In the genomic region with DNA sequence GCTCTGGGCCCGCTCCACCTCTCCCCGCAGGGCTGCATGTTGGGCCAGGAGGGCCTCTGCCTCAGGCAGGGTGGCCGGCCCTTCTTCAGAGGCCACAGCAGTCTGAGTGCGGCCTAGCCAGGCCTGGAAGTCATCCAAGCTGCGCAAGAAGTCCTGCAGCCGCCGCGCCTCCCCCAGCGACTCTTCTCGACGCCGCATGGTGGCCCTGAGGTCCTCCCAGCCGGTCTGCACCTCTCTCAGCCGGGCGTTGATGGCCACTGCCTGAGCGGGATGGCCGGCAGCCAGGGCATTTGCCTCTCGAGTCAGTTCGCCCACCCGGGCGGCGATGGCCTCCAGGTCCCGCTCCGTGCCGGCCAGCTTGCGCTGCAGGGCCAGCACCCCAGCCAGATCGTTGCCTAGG, we compare ENCODE assay signal across 27 cellular contexts. TPM values are rescaled to one million over a fixed set of nuclear protein-coding genes. Genes with fewer than 3 reads are reported as not detected.
DNase-seq lines count a peak whose midpoint lies in the region; ATAC-seq, FAIRE-seq and TF ChIP-seq lines count a peak whose summit lies in the region.
"Had no signal": no experiment of that assay in that cellular context is flagged by ENCODE, and none has a peak within 500 bp of the region (broad histone marks: within the 10 kb centered on the region; RNA-seq: fewer than 3 reads in every experiment).

No MANE protein-coding gene starts in this region.

- intact Hi-C loops in HepG2 (cut with micrococcal nuclease; ENCODE audit: unreplicated experiment) = no loop called here
- intact Hi-C loops in right lobe of liver (cut with DNase I) = no loop called here
- intact Hi-C loops in endothelial cell of umbilical vein (cut with micrococcal nuclease) = no loop called here

- no peak overlapping the region for H3K56ac ChIP-seq in mesendoderm (ENCODE audit: low read length)

- H2BK15ac ChIP-seq in mesendoderm (replicated peaks; ENCODE audit: low read depth) = no peak overlapping the region

- H3K4me3 ChIP-seq in HepG2 (replicated peaks in 1 of 3; ENCODE audit: insufficient read depth in 1 of 3, low read depth in 2 of 3, low read length in 3 of 3) = no peak overlapping the region
- no peak overlapping the region for H3K4me3 ChIP-seq in right lobe of liver
- H3K4me3 ChIP-seq in Loucy (ENCODE audit: low read length, poor library complexity, severe bottlenecking) = peak overlapping the region; percentile 54
- H3K4me3 ChIP-seq in endothelial cell of umbilical vein (replicated peaks in 1 of 3; ENCODE audit: insufficient read depth in 1 of 3, low read depth in 1 of 3, low read length in 3 of 3) = no peak overlapping the region
- H3K4me3 ChIP-seq in mesendoderm (ENCODE audit: low read length) = no peak overlapping the region
- H3K4me3 ChIP-seq: BLaER1 treated with 17β-estradiol and CSF1 and Interleukin-3, amounts not matched to agents 10 nM and 100 nM; HAP-1 had no signal

- CTCF ChIA-PET in HepG2 (lab: Yijun Ruan, JAX; ENCODE audit: low intra/inter-chr PET ratio, low total read pairs) (no interaction called here), endothelial cell of umbilical vein (lab: Charles Lee) (no interaction called here)

- DNase-seq in HepG2 (ENCODE audit: low spot score) = no peak
- DNase-seq in right lobe of liver = no peak
- no peak for DNase-seq in endothelial cell of umbilical vein (ENCODE audit: low read depth, low spot score)
- no peak for DNase-seq in mesendoderm
- DNase-seq in SIG-M5 treated with dmso at 0.1 percent for 504 hours (lab: John Stamatoyannopoulos, UW; ENCODE audit: unreplicated experiment) = no peak
- DNase-seq: ACHN; AML-193; BE2C; Calu3; CD4-positive, alpha-beta T cell; COR-L47; DMS53; DMS79 treated with DMSO at 0.1 percent for 48 hours; GF-D8; GOT3; HFFc6 had no signal

- no peak overlapping the region for H3K18ac ChIP-seq in mesendoderm (ENCODE audit: low read length)

- H2BK5ac ChIP-seq in mesendoderm (ENCODE audit: low read length) = no peak overlapping the region

- H3K27me3 ChIP-seq in HepG2 (ENCODE audit: control insufficient read depth in 1 of 2, insufficient read depth in 2 of 2, low read length in 2 of 2) = no peaks in the 10 kb centered on the region; a peak in 1 of 5 replicates
- H3K27me3 ChIP-seq in right lobe of liver = no peaks in the 10 kb centered on the region
- H3K27me3 ChIP-seq in Loucy (ENCODE audit: insufficient read depth, low read length, poor library complexity, severe bottlenecking) = no peaks in the 10 kb centered on the region
- no peaks in the 10 kb centered on the region for H3K27me3 ChIP-seq in endothelial cell of umbilical vein (ENCODE audit: control insufficient read depth in 2 of 2, insufficient read depth in 2 of 2, low read length in 2 of 2)
- H3K27me3 ChIP-seq in mesendoderm (ENCODE audit: insufficient read depth, low read length, poor library complexity) = no peaks in the 10 kb centered on the region
- H3K27me3 ChIP-seq: BE2C; BLaER1 treated with 17β-estradiol and CSF1 and Interleukin-3, amounts not matched to agents 10 nM and 100 nM had no signal

- FAIRE-seq in HepG2 (lab: Jason Lieb, UNC) = no peak
- no peak for FAIRE-seq in endothelial cell of umbilical vein (lab: Jason Lieb, UNC)
- FAIRE-seq: A204.1, GM12891, GM18507, H54 had no signal

- no peak overlapping the region for H2AK5ac ChIP-seq in mesendoderm (ENCODE audit: low read length)

- TF ChIP-seq RAD21 in HepG2 (CRISPR knock-in tag; IDR thresholded peaks at IDR 0.05) = no peak

- WGBS in HepG2 (ENCODE audit: low lambda C conversion rate) = 97% methylated on average over 17 of the region's 27 CpGs
- 100% methylated on average over 1 of the region's 27 CpGs for WGBS in right lobe of liver (ENCODE audit: insufficient coverage, low coverage, low lambda C conversion rate, missing lambda C conversion rate)
- WGBS in mesendoderm (ENCODE audit: extremely low coverage, insufficient coverage, low lambda C conversion rate) = no CpG with 5 or more reads among the region's 27 CpGs

- ATAC-seq in HepG2 (no peak), right lobe of liver (no peak), esophagus mucosa (no peak), HG03469 (IDR thresholded peaks at IDR 0.05; ENCODE audit: unreplicated experiment) (no peak)

- H3K27ac ChIP-seq in HepG2 (ENCODE audit: extremely low read length, insufficient read depth, low read length) (no peak overlapping the region), right lobe of liver (no peak overlapping the region), endothelial cell of umbilical vein (ENCODE audit: insufficient read depth, low read depth, low read length) (no peak overlapping the region), mesendoderm (ENCODE audit: low read depth, low read length) (no peak overlapping the region)
- H3K27ac ChIP-seq: 22Rv1; BLaER1 treated with 17β-estradiol and CSF1 and Interleukin-3, amounts not matched to agents 10 nM and 100 nM had no signal

- H3K79me1 ChIP-seq in mesendoderm (ENCODE audit: low read length) = no peaks in the 10 kb centered on the region

- no peaks in the 10 kb centered on the region for H3K9me3 ChIP-seq in HepG2 (ENCODE audit: low read length)
- no peaks in the 10 kb centered on the region for H3K9me3 ChIP-seq in right lobe of liver
- H3K9me3 ChIP-seq in Loucy (ENCODE audit: insufficient read depth, low read depth, low read length) = no peaks in the 10 kb centered on the region
- no peaks in the 10 kb centered on the region for H3K9me3 ChIP-seq in endothelial cell of umbilical vein (replicated peaks; ENCODE audit: control insufficient read depth, insufficient read depth, low read length)
- H3K9me3 ChIP-seq: BE2C, HAP-1 had no signal

- H3K4ac ChIP-seq in mesendoderm (ENCODE audit: low read depth, low read length) = no peak overlapping the region

- H3K4me1 ChIP-seq in HepG2 (ENCODE audit: insufficient read depth, low read length) = peaks cover 13% of the 10 kb centered on the region
- H3K4me1 ChIP-seq in right lobe of liver = peaks cover 0 to 17% (median 5%) of the 10 kb centered on the region in 4 donors
- H3K4me1 ChIP-seq in Loucy (ENCODE audit: insufficient read depth, low read length, poor library complexity, severe bottlenecking) = peaks cover 41% of the 10 kb centered on the region
- no peaks in the 10 kb centered on the region for H3K4me1 ChIP-seq in endothelial cell of umbilical vein (ENCODE audit: control insufficient read depth, extremely low read depth, insufficient read depth, low read length)
- H3K4me1 ChIP-seq in mesendoderm (ENCODE audit: control insufficient read depth, low read depth, low read length) = no peaks in the 10 kb centered on the region
- H3K4me1 ChIP-seq: BLaER1 treated with 17β-estradiol and CSF1 and Interleukin-3, amounts not matched to agents 10 nM and 100 nM; HAP-1 had no signal

- H2BK120ac ChIP-seq in mesendoderm (ENCODE audit: low read depth, low read length) = no peak overlapping the region

- no peak for TF ChIP-seq CTCF in HepG2 (CRISPR knock-in tag; IDR thresholded peaks at IDR 0.05)
- TF ChIP-seq CTCF in right lobe of liver (IDR thresholded peaks at IDR 0.05) = no peak
- no peak for TF ChIP-seq CTCF in Loucy (conservative IDR thresholded peaks at IDR 0.05; ENCODE audit: low read length)
- TF ChIP-seq CTCF in endothelial cell of umbilical vein (IDR thresholded peaks at IDR 0.05; ENCODE audit: extremely low read depth in 1 of 2, insufficient read depth in 1 of 2, low read depth in 1 of 2, low read length in 2 of 2) = no peak

- H2AFZ ChIP-seq in HepG2 (ENCODE audit: low read length) (no peak overlapping the region), Loucy (ENCODE audit: low read length) (peak overlapping the region; percentile 33; the same call in 1 of the 2 replicates), endothelial cell of umbilical vein (ENCODE audit: low read depth, low read length) (no peak overlapping the region)

- H3K9me1 ChIP-seq in endothelial cell of umbilical vein (replicated peaks; ENCODE audit: control insufficient read depth, extremely low read depth, insufficient read depth, low read length) = no peaks in the 10 kb centered on the region

- H4K5ac ChIP-seq in mesendoderm (ENCODE audit: low read length) = no peak overlapping the region

- H3K79me2 ChIP-seq in HepG2 (ENCODE audit: insufficient read depth, low read length) (no peaks in the 10 kb centered on the region), Loucy (ENCODE audit: insufficient read depth, low read length) (no peaks in the 10 kb centered on the region), endothelial cell of umbilical vein (ENCODE audit: control insufficient read depth, insufficient read depth, low read length) (no peaks in the 10 kb centered on the region), mesendoderm (ENCODE audit: control insufficient read depth, insufficient read depth, low read length) (no peaks in the 10 kb centered on the region)

- BruUV-seq in HepG2 (replicated peaks; lab: Mats Ljungman, UMichigan) = no TSS peak
- BruUV-seq in endothelial cell of umbilical vein (replicated peaks; lab: Mats Ljungman, UMichigan) = TSS peak; percentile 55

- TF ChIP-seq EP300 in HepG2 (IDR thresholded peaks at IDR 0.05; ENCODE audit: low read depth in 2 of 2, low read length in 2 of 2) (no peak), HepG2 (CRISPR knock-in tag; IDR thresholded peaks at IDR 0.05; ENCODE audit: borderline replicate concordance) (no peak)

- dilution Hi-C loops in endothelial cell of umbilical vein (cut with MboI; ENCODE audit: extremely low pct_ligation_motif_present, low sequenced_read_pairs) = no loop called here

- H3K4me2 ChIP-seq in HepG2 (ENCODE audit: low read depth, low read length) (no peak overlapping the region), Loucy (ENCODE audit: low read depth, low read length, poor library complexity, severe bottlenecking) (peak overlapping the region; percentile 67), endothelial cell of umbilical vein (ENCODE audit: insufficient read depth, low read length) (no peak overlapping the region), mesendoderm (ENCODE audit: low read length) (no peak overlapping the region)
- H3K4me2 ChIP-seq: BLaER1 treated with 17β-estradiol and CSF1 and Interleukin-3, amounts not matched to agents 10 nM and 100 nM had no signal

- no peak overlapping the region for H4K8ac ChIP-seq in mesendoderm (ENCODE audit: low read depth, low read length)

- TF ChIP-seq POLR2A in HepG2 (IDR thresholded peaks at IDR 0.05; ENCODE audit: insufficient read depth in 1 of 2, low read depth in 2 of 2, low read length in 2 of 2) (no peak), right lobe of liver (IDR thresholded peaks at IDR 0.05) (no peak), endothelial cell of umbilical vein (IDR thresholded peaks at IDR 0.05; ENCODE audit: low read depth, low read length) (no peak)

- H3K9ac ChIP-seq in HepG2 (ENCODE audit: insufficient read depth, low read depth, low read length) (no peak overlapping the region), Loucy (ENCODE audit: low read depth, low read length, poor library complexity, severe bottlenecking) (peak overlapping the region; percentile 59), endothelial cell of umbilical vein (replicated peaks; ENCODE audit: extremely low read depth, insufficient read depth, low read length) (no peak overlapping the region), mesendoderm (ENCODE audit: low read length) (no peak overlapping the region)
- H3K9ac ChIP-seq: BLaER1 treated with 17β-estradiol and CSF1 and Interleukin-3, amounts not matched to agents 10 nM and 100 nM had no signal

- H4K20me1 ChIP-seq in HepG2 (ENCODE audit: insufficient read depth, low read length) (no peaks in the 10 kb centered on the region), Loucy (ENCODE audit: insufficient read depth, low read length, poor library complexity, severe bottlenecking) (no peaks in the 10 kb centered on the region), endothelial cell of umbilical vein (replicated peaks; ENCODE audit: control insufficient read depth, extremely low read depth, insufficient read depth, low read length) (no peaks in the 10 kb centered on the region)

- H3F3A ChIP-seq in Loucy (ENCODE audit: low read depth) = no peaks in the 10 kb centered on the region; the same call in 1 of the 2 replicates

- H3K36me3 ChIP-seq in HepG2 (replicated peaks in 1 of 2; ENCODE audit: control insufficient read depth in 1 of 2, insufficient read depth in 2 of 2, low read length in 2 of 2) = no peaks in the 10 kb centered on the region
- H3K36me3 ChIP-seq in right lobe of liver = peaks cover 0 to 22% (median 11%) of the 10 kb centered on the region in 4 donors
- peaks cover 2% of the 10 kb centered on the region; the same call in 1 of the 2 replicates for H3K36me3 ChIP-seq in Loucy (ENCODE audit: insufficient read depth, low read length)
- H3K36me3 ChIP-seq in endothelial cell of umbilical vein (ENCODE audit: control insufficient read depth in 2 of 2, extremely low read depth in 1 of 2, insufficient read depth in 2 of 2, low read length in 2 of 2) = no peaks in the 10 kb centered on the region
- H3K36me3 ChIP-seq in mesendoderm (ENCODE audit: control insufficient read depth, insufficient read depth, low read length) = peaks cover 2% of the 10 kb centered on the region

- no peaks in the 10 kb centered on the region for H3K9me2 ChIP-seq in Loucy (replicated peaks; ENCODE audit: low read depth, low read length)

- no peak overlapping the region for H3K23ac ChIP-seq in mesendoderm (ENCODE audit: low read length)

- POLR2A ChIA-PET in HepG2 (lab: Yijun Ruan, JAX) = no interaction called here
- POLR2A ChIA-PET in endothelial cell of umbilical vein (lab: Charles Lee) = no interaction called here

- in situ Hi-C loops in HepG2 (cut with HindIII; ENCODE audit: extremely low pct_ligation_motif_present, low pct_unique_long_range_greater_than_20kb) = no loop called here

RNA-seq across cellular contexts. Expression of gene RBM4B, which starts 23.1 kb away (rescaled TPM):
- total RNA-seq in HepG2 (2016; rRNA removed; fragmentation: Illumina TruSeq; extraction: Trizol) (25.6 and 25.8 TPM in 2 replicates), right lobe of liver (1 to 10 TPM; 3.6 to 9.4 (median 6.9) TPM), endothelial cell of umbilical vein (19.4 and 22.2 TPM in 2 replicates), esophagus mucosa (10.2 TPM)
- 11.1 and 13.0 TPM in 2 replicates for total RNA-seq in HepG2 (2016; cell fraction: cytosol; rRNA removed; fragmentation: Illumina TruSeq; extraction: Trizol; ENCODE audit: low read depth)
- 24.9 and 27.1 TPM in 2 replicates for total RNA-seq in HepG2 (2016; cell fraction: insoluble cytoplasmic fraction; rRNA removed; fragmentation: Illumina TruSeq; extraction: Trizol)
- total RNA-seq in HepG2 (2016; cell fraction: membrane; rRNA removed; fragmentation: Illumina TruSeq; extraction: Trizol) = 16.5 and 17.7 TPM in 2 replicates
- total RNA-seq in HepG2 (2016; cell fraction: nucleus; rRNA removed; fragmentation: Illumina TruSeq; extraction: Trizol) = 21.3 and 26.1 TPM in 2 replicates
- polyA plus RNA-seq in HepG2 (2011; rRNA removed) (32.4 and 33.5 TPM in 2 replicates), endothelial cell of umbilical vein (25.4 and 31.2 TPM in 2 replicates)
- polyA plus RNA-seq in HepG2 (2011; cell fraction: cytosol; rRNA removed) = 19.2 and 24.1 TPM in 2 replicates
- polyA plus RNA-seq in HepG2 (2011; cell fraction: nucleus; rRNA removed) = 51.7 and 54.9 TPM in 2 replicates
- 18.3 and 24.4 TPM in 2 replicates for polyA plus RNA-seq in HepG2 (2012)
- polyA plus RNA-seq in HepG2 (2016; cell fraction: cytosol; fragmentation: Illumina TruSeq; extraction: Trizol; ENCODE audit: low read depth) = 4.8 and 5.2 TPM in 2 replicates
- polyA plus RNA-seq in HepG2 (2016; cell fraction: insoluble cytoplasmic fraction; fragmentation: Illumina TruSeq; extraction: Trizol; ENCODE audit: low read depth) = 28.7 and 29.9 TPM in 2 replicates
- 7.3 and 10.0 TPM in 2 replicates for polyA plus RNA-seq in HepG2 (2016; cell fraction: membrane; fragmentation: Illumina TruSeq; extraction: Trizol; ENCODE audit: low read depth)
- 43.3 and 48.3 TPM in 2 replicates for polyA plus RNA-seq in HepG2 (2016; cell fraction: nucleus; fragmentation: Illumina TruSeq; extraction: Trizol; ENCODE audit: insufficient read depth, low read depth)
- 19.7 and 31.4 TPM in 2 replicates for polyA minus RNA-seq in HepG2 (2011; rRNA and poly(A)+ RNA removed; ENCODE audit: low replicate concordance)
- polyA minus RNA-seq in HepG2 (2011; cell fraction: cytosol; rRNA and poly(A)+ RNA removed) = 7.9 and 9.7 TPM in 2 replicates
- polyA minus RNA-seq in HepG2 (2011; cell fraction: nucleus; rRNA and poly(A)+ RNA removed) = 39.4 and 40.9 TPM in 2 replicates
- polyA plus RNA-seq in endothelial cell of umbilical vein (2011; cell fraction: cytosol; rRNA removed) = 21.2 and 27.1 TPM in 2 replicates
- polyA plus RNA-seq in endothelial cell of umbilical vein (2011; cell fraction: nucleus; rRNA removed) = 39.2 and 49.7 TPM in 2 replicates
- 24.3 and 26.2 TPM in 2 replicates for polyA plus RNA-seq in endothelial cell of umbilical vein (2012)
- polyA minus RNA-seq in endothelial cell of umbilical vein = 31.3 and 33.6 TPM in 2 replicates
- polyA minus RNA-seq in endothelial cell of umbilical vein (2011; cell fraction: cytosol; rRNA and poly(A)+ RNA removed) = 10.1 TPM
- 20.9 and 22.6 TPM in 2 replicates for polyA minus RNA-seq in endothelial cell of umbilical vein (2011; cell fraction: nucleus; rRNA and poly(A)+ RNA removed)
- 20.5 TPM for polyA plus RNA-seq in mesendoderm (2013, experiment 1 of 2)
- polyA plus RNA-seq in mesendoderm (2013, experiment 2 of 2) = 19.3 TPM

RNA-seq across cellular contexts. Expression of gene SPTBN2, which starts 28.3 kb away (rescaled TPM):
- total RNA-seq in HepG2 (2016; rRNA removed; fragmentation: Illumina TruSeq; extraction: Trizol) = 1.2 and 4.0 TPM in 2 replicates
- total RNA-seq in HepG2 (2016; cell fraction: cytosol; rRNA removed; fragmentation: Illumina TruSeq; extraction: Trizol; ENCODE audit: low read depth) = 0.51 and 1.1 TPM in 2 replicates
- 1.4 and 4.7 TPM in 2 replicates for total RNA-seq in HepG2 (2016; cell fraction: insoluble cytoplasmic fraction; rRNA removed; fragmentation: Illumina TruSeq; extraction: Trizol)
- 0.34 and 0.53 TPM in 2 replicates for total RNA-seq in HepG2 (2016; cell fraction: membrane; rRNA removed; fragmentation: Illumina TruSeq; extraction: Trizol)
- total RNA-seq in HepG2 (2016; cell fraction: nucleus; rRNA removed; fragmentation: Illumina TruSeq; extraction: Trizol) = 5.5 and 7.1 TPM in 2 replicates
- polyA plus RNA-seq in HepG2 (2011; rRNA removed) = 0.65 and 2.0 TPM in 2 replicates
- 0.69 and 0.91 TPM in 2 replicates for polyA plus RNA-seq in HepG2 (2011; cell fraction: cytosol; rRNA removed)
- 8.8 and 9.0 TPM in 2 replicates for polyA plus RNA-seq in HepG2 (2011; cell fraction: nucleus; rRNA removed)
- 1.2 and 2.0 TPM in 2 replicates for polyA plus RNA-seq in HepG2 (2012)
- polyA plus RNA-seq in HepG2 (2016; cell fraction: cytosol; fragmentation: Illumina TruSeq; extraction: Trizol; ENCODE audit: low read depth) = 0.15 and 0.21 TPM in 2 replicates
- 1.0 and 2.0 TPM in 2 replicates for polyA plus RNA-seq in HepG2 (2016; cell fraction: insoluble cytoplasmic fraction; fragmentation: Illumina TruSeq; extraction: Trizol; ENCODE audit: low read depth)
- polyA plus RNA-seq in HepG2 (2016; cell fraction: membrane; fragmentation: Illumina TruSeq; extraction: Trizol; ENCODE audit: low read depth) = 0.35 and 0.48 TPM in 2 replicates
- 8.1 and 13.3 TPM in 2 replicates for polyA plus RNA-seq in HepG2 (2016; cell fraction: nucleus; fragmentation: Illumina TruSeq; extraction: Trizol; ENCODE audit: insufficient read depth, low read depth)
- 2.5 and 62.0 TPM in 2 replicates for polyA minus RNA-seq in HepG2 (2011; rRNA and poly(A)+ RNA removed; ENCODE audit: low replicate concordance)
- polyA minus RNA-seq in HepG2 (2011; cell fraction: cytosol; rRNA and poly(A)+ RNA removed) = 1.1 and 2.7 TPM in 2 replicates
- polyA minus RNA-seq in HepG2 (2011; cell fraction: nucleus; rRNA and poly(A)+ RNA removed) = 3.5 and 4.8 TPM in 2 replicates
- total RNA-seq in right lobe of liver = 10 to 100 TPM; 20.7 to 67.1 (median 50.7) TPM
- 18.7 and 19.8 TPM in 2 replicates for total RNA-seq in endothelial cell of umbilical vein
- polyA plus RNA-seq in endothelial cell of umbilical vein = 3.8 and 3.9 TPM in 2 replicates
- polyA plus RNA-seq in endothelial cell of umbilical vein (2011; cell fraction: cytosol; rRNA removed) = 4.9 and 5.0 TPM in 2 replicates
- 21.7 and 29.0 TPM in 2 replicates for polyA plus RNA-seq in endothelial cell of umbilical vein (2011; cell fraction: nucleus; rRNA removed)
- 15.1 and 17.2 TPM in 2 replicates for polyA plus RNA-seq in endothelial cell of umbilical vein (2012)
- 6.6 and 13.0 TPM in 2 replicates for polyA minus RNA-seq in endothelial cell of umbilical vein
- polyA minus RNA-seq in endothelial cell of umbilical vein (2011; cell fraction: cytosol; rRNA and poly(A)+ RNA removed) = 62.1 TPM
- polyA minus RNA-seq in endothelial cell of umbilical vein (2011; cell fraction: nucleus; rRNA and poly(A)+ RNA removed) = 6.7 and 9.9 TPM in 2 replicates
- polyA plus RNA-seq in mesendoderm (2013, experiment 1 of 2) = 14.9 TPM
- polyA plus RNA-seq in mesendoderm (2013, experiment 2 of 2) = 15.9 TPM
- total RNA-seq in esophagus mucosa = 138 TPM
- total RNA-seq: CD4-positive, alpha-beta T cell had no signal
- polyA plus RNA-seq: CD14-positive monocyte had no signal
